Comparison of ENCODE assay signal across 8 cellular contexts in genomic region chr6:43247115-43247999, GRCh38. TPM values are rescaled to one million over a fixed set of nuclear protein-coding genes. Genes with fewer than 3 reads are reported as not detected.
DNase-seq lines count a peak whose midpoint lies in the region; ATAC-seq and TF ChIP-seq lines count a peak whose summit lies in the region.

No MANE protein-coding gene starts in this region.

- intact Hi-C loops in CD4-positive, alpha-beta T cell (cut with DNase I, micrococcal nuclease): loop anchor here (5.0 to 10.0 kb wide), 5 partner anchors 75 to 1513 kb away; partner anchors contain the start of genes GTPBP2 (in 1 of the 2), SRF (in 1 of the 2), TFEB (in 1 of the 2) and TJAP1 (in 1 of the 2)

- no peaks in the 10 kb centered on the region for H3K79me2 ChIP-seq in OCI-LY3 (ENCODE audit: low read length)

- H3K4me3 ChIP-seq in OCI-LY3 (ENCODE audit: low read length): peak overlapping the region; percentile 84

- H3K36me3 ChIP-seq in OCI-LY3 (replicated peaks; ENCODE audit: low read depth, low read length): no peaks in the 10 kb centered on the region

- H3K4me1 Mint-ChIP-seq in CD4-positive, alpha-beta T cell (ENCODE audit: low read depth): peaks cover 22% of the 10 kb centered on the region
- H3K4me1 Mint-ChIP-seq in activated T-cell treated with anti-CD3 and anti-CD28 coated beads, Interleukin-2, amount 50 U/mL, for 72 hours (ENCODE audit: low read depth): peaks cover 37% of the 10 kb centered on the region
- H3K4me1 Mint-ChIP-seq in naive B cell: peaks cover 23 to 26% (median 24%) of the 10 kb centered on the region in 3 donors

- no peaks in the 10 kb centered on the region for H3K9me3 Mint-ChIP-seq in CD4-positive, alpha-beta T cell
- no peaks in the 10 kb centered on the region for H3K9me3 Mint-ChIP-seq in activated T-cell treated with anti-CD3 and anti-CD28 coated beads, Interleukin-2, amount 50 U/mL, for 72 hours
- H3K9me3 Mint-ChIP-seq in naive B cell: no peaks in the 10 kb centered on the region

- H3K27me3 Mint-ChIP-seq in CD4-positive, alpha-beta T cell: peaks cover 15% of the 10 kb centered on the region
- H3K27me3 Mint-ChIP-seq in activated T-cell treated with anti-CD3 and anti-CD28 coated beads, Interleukin-2, amount 50 U/mL, for 72 hours (ENCODE audit: low read depth): peaks cover 17% of the 10 kb centered on the region
- H3K27me3 Mint-ChIP-seq in naive B cell: peaks cover 18 to 26% (median 24%) of the 10 kb centered on the region in 3 donors

- peak overlapping the region; percentile 70 for H3K27ac Mint-ChIP-seq in CD4-positive, alpha-beta T cell
- H3K27ac Mint-ChIP-seq in activated T-cell treated with anti-CD3 and anti-CD28 coated beads, Interleukin-2, amount 50 U/mL, for 72 hours: peak overlapping the region; percentile 16
- peak overlapping the region; percentile 87 to 94 (median 94) for H3K27ac Mint-ChIP-seq in naive B cell

- TF ChIP-seq CTCF in CD4-positive, alpha-beta T cell (IDR thresholded peaks at IDR 0.05): no peak
- TF ChIP-seq CTCF in OCI-LY3 (IDR thresholded peaks at IDR 0.05; ENCODE audit: low read depth, low read length): peak; percentile 24

- CTCF ChIA-PET in CD4-positive, alpha-beta T cell (lab: Charles Lee): interaction anchor here (1.1 to 1.8 kb wide), 2 partner anchors 18 to 76 kb away, joined by 3 to 18 read pairs; partner anchors contain the start of genes DNPH1 and SRF

- H3K4me1 ChIP-seq in OCI-LY3 (ENCODE audit: low read length): peaks cover 32% of the 10 kb centered on the region

- peak overlapping the region; percentile 89 for H2AFZ ChIP-seq in OCI-LY3 (ENCODE audit: low read depth, low read length)

- POLR2A ChIA-PET in CD4-positive, alpha-beta T cell (lab: Charles Lee): interaction anchor here (0.5 to 1.2 kb wide), 10 partner anchors 18 to 269 kb away, joined by 3 to 8 read pairs (median 4); partner anchors contain the start of genes DNPH1, PPP2R5D and ZNF318

- peaks cover 35% of the 10 kb centered on the region for H3K27me3 ChIP-seq in CD4-positive, alpha-beta T cell (ENCODE audit: control insufficient read depth, insufficient read depth, low read length)
- peaks cover 27% of the 10 kb centered on the region for H3K27me3 ChIP-seq in OCI-LY3 (ENCODE audit: low read depth, low read length)

- H3K9ac ChIP-seq in OCI-LY3 (ENCODE audit: low read length): peak overlapping the region; percentile 64

- H3K36me3 Mint-ChIP-seq in CD4-positive, alpha-beta T cell (ENCODE audit: low read depth): peaks cover 3% of the 10 kb centered on the region
- no peaks in the 10 kb centered on the region for H3K36me3 Mint-ChIP-seq in activated T-cell treated with anti-CD3 and anti-CD28 coated beads, Interleukin-2, amount 50 U/mL, for 72 hours (ENCODE audit: insufficient read depth in 2 of 2)
- H3K36me3 Mint-ChIP-seq in naive B cell: no peaks in the 10 kb centered on the region

- H3K4me2 ChIP-seq in OCI-LY3 (ENCODE audit: low read length): peak overlapping the region; percentile 97

- H4K20me1 ChIP-seq in OCI-LY3 (ENCODE audit: insufficient read depth, low read length): no peaks in the 10 kb centered on the region

- no peaks in the 10 kb centered on the region for H3K9me3 ChIP-seq in CD4-positive, alpha-beta T cell (ENCODE audit: control insufficient read depth, low read length)
- H3K9me3 ChIP-seq in OCI-LY3 (ENCODE audit: insufficient read depth, low read length): no peaks in the 10 kb centered on the region

- peak; percentile 97 for ATAC-seq in CD4-positive, alpha-beta T cell (ENCODE audit: poor library complexity)
- ATAC-seq in GM19468 (IDR thresholded peaks at IDR 0.05; ENCODE audit: extremely low read depth, unreplicated experiment) (peak; percentile 80), naive B cell (ENCODE audit: low read depth in 2 of 2) (peak; percentile 90)
- ATAC-seq in activated T-cell treated with anti-CD3 and anti-CD28 coated beads, Interleukin-2, amount 50 U/mL, for 72 hours (replicated peaks in 1 of 2): peak; percentile 95 to 96

- peak; percentile 65 to 80 (median 74) for DNase-seq in CD4-positive, alpha-beta T cell
- peak; percentile 69 for DNase-seq in HT-29 (ENCODE audit: low spot score)
- DNase-seq in activated T-cell treated with anti-CD3 and anti-CD28 coated beads, Interleukin-2, amount 50 U/mL, for 72 hours: peak; percentile 86 to 88
- peak; percentile 14 for DNase-seq in fibroblast of gingiva (ENCODE audit: low read depth)
- DNase-seq in naive B cell: peak; percentile 76
- DNase-seq in stimulated activated CD8-positive, alpha-beta memory T cell treated with anti-CD3 and anti-CD28 coated beads, Interleukin-7, amount 100 ng/mL, for 48 hours (ENCODE audit: extremely low read depth in 1 of 2, low read depth in 1 of 2): peak; percentile 66 to 79

- peak overlapping the region; percentile 24 for H3K27ac ChIP-seq in CD4-positive, alpha-beta T cell (ENCODE audit: low read depth, low read length)
- H3K27ac ChIP-seq in OCI-LY3 (ENCODE audit: low read length): peak overlapping the region; percentile 14

- H3K4me3 Mint-ChIP-seq in CD4-positive, alpha-beta T cell: no peak overlapping the region
- H3K4me3 Mint-ChIP-seq in activated T-cell treated with anti-CD3 and anti-CD28 coated beads, Interleukin-2, amount 50 U/mL, for 72 hours: peak overlapping the region; percentile 81 to 92
- peak overlapping the region in 6 of 8 donors; percentile 87 to 97 (median 92) for H3K4me3 Mint-ChIP-seq in naive B cell

RNA-seq across cellular contexts. Expression of gene TTBK1, which starts 4.1 kb away (rescaled TPM):
- not detected for total RNA-seq in CD4-positive, alpha-beta T cell
- 0.73 and 0.79 TPM in 2 replicates for total RNA-seq in HT-29 (2014; rRNA removed; shearing (Covaris generic))
- total RNA-seq in activated T-cell treated with anti-CD3 and anti-CD28 coated beads, Interleukin-2, amount 50 U/mL, for 72 hours: 1 to 10 TPM; 1.1 to 1.2 TPM
- polyA plus RNA-seq in naive B cell (ENCODE audit: low read depth in 6 of 6): not detected

RNA-seq across cellular contexts. Expression of gene DNPH1, which starts 18.1 kb away (rescaled TPM):
- 10 to 100 TPM; 27.3 to 30.6 TPM for total RNA-seq in CD4-positive, alpha-beta T cell
- total RNA-seq in HT-29 (2014; rRNA removed; shearing (Covaris generic)): 125 and 130 TPM in 2 replicates
- 10 to 100 TPM; 38.3 to 42.3 TPM for total RNA-seq in activated T-cell treated with anti-CD3 and anti-CD28 coated beads, Interleukin-2, amount 50 U/mL, for 72 hours
- 100 to 1,000 TPM; 101 to 176 (median 133) TPM for polyA plus RNA-seq in naive B cell (ENCODE audit: low read depth in 6 of 6)

RNA-seq across cellular contexts. Expression of gene SLC22A7, which starts 50.7 kb away (rescaled TPM):
- total RNA-seq in CD4-positive, alpha-beta T cell: not detected
- total RNA-seq in HT-29 (2014; rRNA removed; shearing (Covaris generic)): not detected in 2 replicates
- not detected for total RNA-seq in activated T-cell treated with anti-CD3 and anti-CD28 coated beads, Interleukin-2, amount 50 U/mL, for 72 hours
- polyA plus RNA-seq in naive B cell (ENCODE audit: low read depth in 6 of 6): under 1 TPM in 1 of 6 donors, not detected in 5; 0.54 TPM

Comparison
In these comparisons a context has a peak if more than half of its experiments do, and no peak if none do; other contexts are left out.
1. Peak in every context shown above with its lines: DNase-seq, ATAC-seq, H3K4me3 ChIP-seq and H3K27ac ChIP-seq.
2. DNase-seq: peak in every context shown above with its lines; median percentile 87 in activated T-cell treated with anti-CD3 and anti-CD28 coated beads, Interleukin-2, amount 50 U/mL, for 72 hours; 76 in naive B cell; 74 in CD4-positive, alpha-beta T cell; 72 in stimulated activated CD8-positive, alpha-beta memory T cell treated with anti-CD3 and anti-CD28 coated beads, Interleukin-7, amount 100 ng/mL, for 48 hours; 69 in HT-29; 14 in fibroblast of gingiva.
3. H3K27ac Mint-ChIP-seq: peak in every context shown above with its lines; median percentile 94 in naive B cell; 70 in CD4-positive, alpha-beta T cell; 16 in activated T-cell treated with anti-CD3 and anti-CD28 coated beads, Interleukin-2, amount 50 U/mL, for 72 hours.